ENCODE assay signal across 1 cellular context in genomic region chr3:32457971-32458471, GRCh38.
TF ChIP-seq lines count a peak whose summit lies in the region.

No MANE protein-coding gene starts in this region.

TF ChIP-seq in GM12878, 131 proteins besides CTCF, POLR2A, EP300 and RAD21 (continued from another document):
- TF ChIP-seq BHLHE40 (IDR thresholded peaks at IDR 0.05; ENCODE audit: borderline replicate concordance in 1 of 2, low read depth in 2 of 2, low read length in 1 of 2) (peak; percentile 41 to 49; a peak in 1 of 4 replicates), DPF2 (IDR thresholded peaks at IDR 0.05) (peak; percentile 36; the same call in 1 of the 2 replicates), MTA2 (IDR thresholded peaks at IDR 0.05; ENCODE audit: low read depth) (0 out of 2 replicates have a peak, but pooled peaks have one; percentile 13), EED (IDR thresholded peaks at IDR 0.05; ENCODE audit: low read depth) (peak; percentile 43; the same call in 1 of the 2 replicates), ZNF687 (IDR thresholded peaks at IDR 0.05) (peak; percentile 78), NFYA (IDR thresholded peaks at IDR 0.05; ENCODE audit: borderline replicate concordance, low read depth, low read length) (no peak), TAF1 (IDR thresholded peaks at IDR 0.05; ENCODE audit: borderline replicate concordance, low read depth, low read length) (no peak)
